Comparison of ENCODE assay signal across 17 cellular contexts in genomic region chr1:170513138-170513537, GRCh38. TPM values are rescaled to one million over a fixed set of nuclear protein-coding genes. Genes with fewer than 3 reads are reported as not detected.
DNase-seq lines count a peak whose midpoint lies in the region; ATAC-seq, FAIRE-seq and TF ChIP-seq lines count a peak whose summit lies in the region.
"Had no signal": no experiment of that assay in that cellular context is flagged by ENCODE, and none has a peak within 500 bp of the region (broad histone marks: within the 10 kb centered on the region; RNA-seq: fewer than 3 reads in every experiment).

No MANE protein-coding gene starts in this region.

- H3K36me3 ChIP-seq in HepG2 (replicated peaks in 1 of 2; ENCODE audit: control insufficient read depth in 1 of 2, insufficient read depth in 2 of 2, low read length in 2 of 2) (no peaks in the 10 kb centered on the region), right lobe of liver (no peaks in the 10 kb centered on the region), endodermal cell (ENCODE audit: control insufficient read depth, insufficient read depth, low read length) (no peaks in the 10 kb centered on the region)
- H3K36me3 ChIP-seq: BLaER1 treated with 17β-estradiol and CSF1 and Interleukin-3, amounts not matched to agents 10 nM and 100 nM; HAP-1 had no signal

- no peaks in the 10 kb centered on the region for H3K9me3 Mint-ChIP-seq in endodermal cell
- H3K9me3 Mint-ChIP-seq: T-helper 2 cell treated with Interferon-gamma antibody and Interleukin-4, amounts not matched to agents 5 μg/mL and 100 μg/mL, for 36 hours had no signal

- H3K4me2 ChIP-seq in HepG2 (ENCODE audit: low read depth, low read length), result no peak overlapping the region
- H3K4me2 ChIP-seq: BLaER1 treated with 17β-estradiol and CSF1 and Interleukin-3, amounts not matched to agents 10 nM and 100 nM; PC-9 had no signal

- no peaks in the 10 kb centered on the region for H3K79me2 ChIP-seq in HepG2 (ENCODE audit: insufficient read depth, low read length)

- H2AFZ ChIP-seq in HepG2 (ENCODE audit: low read length), result no peak overlapping the region
- H2AFZ ChIP-seq: PC-9 had no signal

- no peak overlapping the region for H3K4me3 Mint-ChIP-seq in endodermal cell
- H3K4me3 Mint-ChIP-seq: T-helper 2 cell treated with Interferon-gamma antibody and Interleukin-4, amounts not matched to agents 5 μg/mL and 100 μg/mL, for 36 hours had no signal

- BruUV-seq in HepG2 (replicated peaks; lab: Mats Ljungman, UMichigan), result no TSS peak

- TF ChIP-seq POLR2A in HepG2 (IDR thresholded peaks at IDR 0.05; ENCODE audit: insufficient read depth in 1 of 2, low read depth in 2 of 2, low read length in 2 of 2), result no peak
- TF ChIP-seq POLR2A in right lobe of liver (IDR thresholded peaks at IDR 0.05), result no peak

- H3K4me1 ChIP-seq in HepG2 (ENCODE audit: insufficient read depth, low read length) (no peaks in the 10 kb centered on the region), right lobe of liver (no peaks in the 10 kb centered on the region), endodermal cell (ENCODE audit: control insufficient read depth, insufficient read depth, low read length) (no peaks in the 10 kb centered on the region)
- H3K4me1 ChIP-seq: BLaER1 treated with 17β-estradiol and CSF1 and Interleukin-3, amounts not matched to agents 10 nM and 100 nM had no signal

- POLR2A ChIA-PET in HepG2 (lab: Yijun Ruan, JAX), result no interaction called here

- H3K27ac Mint-ChIP-seq in endodermal cell, result no peak overlapping the region
- H3K27ac Mint-ChIP-seq: T-helper 2 cell treated with Interferon-gamma antibody and Interleukin-4, amounts not matched to agents 5 μg/mL and 100 μg/mL, for 36 hours had no signal

- H4K20me1 ChIP-seq in HepG2 (ENCODE audit: insufficient read depth, low read length), result no peaks in the 10 kb centered on the region
- H4K20me1 ChIP-seq: BLaER1 treated with 17β-estradiol and CSF1 and Interleukin-3, amounts not matched to agents 10 nM and 100 nM had no signal

- TF ChIP-seq RAD21 in HepG2 (CRISPR knock-in tag; IDR thresholded peaks at IDR 0.05), result no peak

- H3K27ac ChIP-seq in HepG2 (ENCODE audit: extremely low read length, insufficient read depth, low read length) (no peak overlapping the region), right lobe of liver (no peak overlapping the region), endodermal cell (ENCODE audit: low read depth, low read length) (no peak overlapping the region)
- H3K27ac ChIP-seq: BLaER1 treated with 17β-estradiol and CSF1 and Interleukin-3, amounts not matched to agents 10 nM and 100 nM; PC-9 had no signal

- no peaks in the 10 kb centered on the region for H3K4me1 Mint-ChIP-seq in endodermal cell

- ATAC-seq in HepG2, result peak; percentile 66
- ATAC-seq in right lobe of liver, result no peak
- ATAC-seq in HG03175 (IDR thresholded peaks at IDR 0.05; ENCODE audit: unreplicated experiment), result no peak

- H3K4me3 ChIP-seq in HepG2 (replicated peaks in 1 of 3; ENCODE audit: insufficient read depth in 1 of 3, low read depth in 2 of 3, low read length in 3 of 3), result no peak overlapping the region
- H3K4me3 ChIP-seq in right lobe of liver, result no peak overlapping the region
- H3K4me3 ChIP-seq in endodermal cell (ENCODE audit: low read length), result no peak overlapping the region
- H3K4me3 ChIP-seq: BLaER1 treated with 17β-estradiol and CSF1 and Interleukin-3, amounts not matched to agents 10 nM and 100 nM; HAP-1; PC-9 had no signal

- intact Hi-C loops in HepG2 (cut with micrococcal nuclease; ENCODE audit: unreplicated experiment) (no loop called here), right lobe of liver (cut with DNase I) (no loop called here)

- H3K9ac ChIP-seq in HepG2 (ENCODE audit: insufficient read depth, low read depth, low read length) (no peak overlapping the region), endodermal cell (ENCODE audit: extremely low read depth, low read length, poor library complexity, severe bottlenecking) (no peak overlapping the region)
- H3K9ac ChIP-seq: BLaER1 treated with 17β-estradiol and CSF1 and Interleukin-3, amounts not matched to agents 10 nM and 100 nM had no signal

- no peaks in the 10 kb centered on the region for H3K27me3 Mint-ChIP-seq in endodermal cell (ENCODE audit: insufficient read depth)

- H3K9me3 ChIP-seq in HepG2 (ENCODE audit: low read length) (no peaks in the 10 kb centered on the region), right lobe of liver (no peaks in the 10 kb centered on the region), endodermal cell (ENCODE audit: control insufficient read depth, low read length) (no peaks in the 10 kb centered on the region)
- H3K9me3 ChIP-seq: BLaER1 treated with 17β-estradiol and CSF1 and Interleukin-3, amounts not matched to agents 10 nM and 100 nM; HAP-1 had no signal

- no peaks in the 10 kb centered on the region for H3K36me3 Mint-ChIP-seq in endodermal cell (ENCODE audit: low read depth)

- in situ Hi-C loops in HepG2 (cut with HindIII; ENCODE audit: extremely low pct_ligation_motif_present, low pct_unique_long_range_greater_than_20kb), result no loop called here

- TF ChIP-seq CTCF in HepG2 (CRISPR knock-in tag; IDR thresholded peaks at IDR 0.05) (no peak), right lobe of liver (IDR thresholded peaks at IDR 0.05) (no peak), endodermal cell (conservative IDR thresholded peaks at IDR 0.05) (peak; percentile 42)

- FAIRE-seq in HepG2 (lab: Jason Lieb, UNC), result no peak
- FAIRE-seq: GM19239 had no signal

- TF ChIP-seq EP300 in HepG2 (IDR thresholded peaks at IDR 0.05; ENCODE audit: low read depth in 2 of 2, low read length in 2 of 2) (no peak), HepG2 (CRISPR knock-in tag; IDR thresholded peaks at IDR 0.05; ENCODE audit: borderline replicate concordance) (no peak)

- no peaks in the 10 kb centered on the region for H3K27me3 ChIP-seq in HepG2 (ENCODE audit: control insufficient read depth in 1 of 2, insufficient read depth in 2 of 2, low read length in 2 of 2)
- no peaks in the 10 kb centered on the region for H3K27me3 ChIP-seq in right lobe of liver
- no peaks in the 10 kb centered on the region for H3K27me3 ChIP-seq in endodermal cell (ENCODE audit: control insufficient read depth, insufficient read depth, low read length, poor library complexity, severe bottlenecking)
- H3K27me3 ChIP-seq: BLaER1 treated with 17β-estradiol and CSF1 and Interleukin-3, amounts not matched to agents 10 nM and 100 nM had no signal

- CTCF ChIA-PET in HepG2 (lab: Yijun Ruan, JAX; ENCODE audit: low intra/inter-chr PET ratio, low total read pairs), result no interaction called here

- WGBS in HepG2 (ENCODE audit: low lambda C conversion rate), result 4% methylated on average over 1 of the region's 1 CpG
- 46% methylated on average over 1 of the region's 1 CpG for WGBS in right lobe of liver (ENCODE audit: insufficient coverage, low coverage, low lambda C conversion rate, missing lambda C conversion rate)
- WGBS in endodermal cell (ENCODE audit: insufficient coverage in 1 of 2, insufficient read length in 1 of 2), 2 experiments, result 100% methylated on average over 1 of the region's 1 CpG; no CpG with 5 or more reads in 1 of the 2 experiments

- DNase-seq in HepG2 (ENCODE audit: low spot score) (no peak), right lobe of liver (no peak), NCI-H82 treated with DMSO at 0.1 percent for 48 hours (lab: John Stamatoyannopoulos, UW; ENCODE audit: unreplicated experiment) (peak; percentile 32), endodermal cell (peak; percentile 68), CD1c-positive myeloid dendritic cell (ENCODE audit: extremely low spot score) (no peak), putamen (ENCODE audit: low spot score) (no peak)
- DNase-seq in NK-92 treated with Interleukin-12 subunit alpha and Interleukin-12 subunit beta, amount 100 ng/mL, for 24 hours (lab: John Stamatoyannopoulos, UW), result no peak
- DNase-seq: 8988T, MM.1S, NCI-H1930, NCI-H526 treated with DMSO at 0.1 percent for 48 hours, PC-9 had no signal

RNA-seq across cellular contexts. Expression of gene GORAB, which starts 18.8 kb away (rescaled TPM):
- total RNA-seq in HepG2 (2016; rRNA removed; fragmentation: Illumina TruSeq; extraction: Trizol) (7.3 and 9.2 TPM in 2 replicates), right lobe of liver (1 to 10 TPM; 4.3 to 9.8 (median 6.7) TPM), endodermal cell (10 to 100 TPM in 1 of 2 donors, 1 to 10 TPM in 1; 10.0 to 15.9 TPM)
- total RNA-seq in HepG2 (2016; cell fraction: cytosol; rRNA removed; fragmentation: Illumina TruSeq; extraction: Trizol; ENCODE audit: low read depth), result 4.4 and 4.6 TPM in 2 replicates
- 8.4 and 10.2 TPM in 2 replicates for total RNA-seq in HepG2 (2016; cell fraction: insoluble cytoplasmic fraction; rRNA removed; fragmentation: Illumina TruSeq; extraction: Trizol)
- 3.8 and 4.4 TPM in 2 replicates for total RNA-seq in HepG2 (2016; cell fraction: membrane; rRNA removed; fragmentation: Illumina TruSeq; extraction: Trizol)
- total RNA-seq in HepG2 (2016; cell fraction: nucleus; rRNA removed; fragmentation: Illumina TruSeq; extraction: Trizol), result 10.7 and 11.2 TPM in 2 replicates
- polyA plus RNA-seq in HepG2 (2011; rRNA removed), result 5.8 and 6.6 TPM in 2 replicates
- 1.4 and 2.3 TPM in 2 replicates for polyA plus RNA-seq in HepG2 (2011; cell fraction: cytosol; rRNA removed)
- 8.0 and 11.0 TPM in 2 replicates for polyA plus RNA-seq in HepG2 (2011; cell fraction: nucleus; rRNA removed)
- polyA plus RNA-seq in HepG2 (2012), result 2.7 and 4.6 TPM in 2 replicates
- polyA plus RNA-seq in HepG2 (2016; cell fraction: cytosol; fragmentation: Illumina TruSeq; extraction: Trizol; ENCODE audit: low read depth), result 0.62 and 0.84 TPM in 2 replicates
- polyA plus RNA-seq in HepG2 (2016; cell fraction: insoluble cytoplasmic fraction; fragmentation: Illumina TruSeq; extraction: Trizol; ENCODE audit: low read depth), result 6.8 and 6.9 TPM in 2 replicates
- 1.3 and 1.5 TPM in 2 replicates for polyA plus RNA-seq in HepG2 (2016; cell fraction: membrane; fragmentation: Illumina TruSeq; extraction: Trizol; ENCODE audit: low read depth)
- 18.2 and 22.9 TPM in 2 replicates for polyA plus RNA-seq in HepG2 (2016; cell fraction: nucleus; fragmentation: Illumina TruSeq; extraction: Trizol; ENCODE audit: insufficient read depth, low read depth)
- polyA minus RNA-seq in HepG2 (2011; rRNA and poly(A)+ RNA removed; ENCODE audit: low replicate concordance), result 5.8 and 12.3 TPM in 2 replicates
- 2.9 and 4.6 TPM in 2 replicates for polyA minus RNA-seq in HepG2 (2011; cell fraction: cytosol; rRNA and poly(A)+ RNA removed)
- 20.3 and 23.2 TPM in 2 replicates for polyA minus RNA-seq in HepG2 (2011; cell fraction: nucleus; rRNA and poly(A)+ RNA removed)
- 14.0 TPM for polyA plus RNA-seq in endodermal cell (2013, experiment 1 of 2)
- 13.0 TPM for polyA plus RNA-seq in endodermal cell (2013, experiment 2 of 2)

Comparison
In these comparisons a context has a peak if more than half of its experiments do, and no peak if none do; other contexts are left out.
1. DNase-seq: peak in NCI-H82 treated with DMSO at 0.1 percent for 48 hours (single experiment) and endodermal cell (single experiment); none in HepG2 (single experiment), right lobe of liver (0 of 3), NK-92 treated with Interleukin-12 subunit alpha and Interleukin-12 subunit beta, amount 100 ng/mL, for 24 hours (single experiment), CD1c-positive myeloid dendritic cell (single experiment) and putamen (single experiment).